Comparison of ENCODE assay signal across 30 cellular contexts in the genomic region with DNA sequence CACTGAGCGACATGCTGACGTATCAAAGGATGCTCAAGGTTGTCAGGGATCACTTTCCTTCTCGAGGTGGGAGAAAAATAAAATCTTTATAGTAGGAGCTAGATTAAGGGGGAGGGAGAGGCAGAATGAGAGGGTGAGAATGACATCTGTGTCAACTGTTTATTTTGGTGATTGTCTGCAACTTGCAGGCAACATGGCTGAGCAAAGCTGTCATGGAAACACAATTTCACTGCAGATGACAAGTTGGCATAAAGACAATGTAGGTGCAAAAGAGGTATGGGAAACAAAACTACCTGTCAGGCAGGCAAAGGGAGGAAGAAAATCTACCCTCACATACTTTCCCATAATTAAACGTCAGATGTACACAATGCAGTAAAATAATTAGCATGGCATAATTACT.
"Had no signal": no experiment of that assay in that cellular context is flagged by ENCODE, and none has a peak within 500 bp of the region (broad histone marks: within the 10 kb centered on the region; RNA-seq: fewer than 3 reads in every experiment).

No MANE protein-coding gene starts in this region.

- H3K9me3 ChIP-seq: esophagus muscularis mucosa, gastrocnemius medialis, heart left ventricle had no signal

- H3K4me1 ChIP-seq: foreskin keratinocyte, gastrocnemius medialis had no signal

- H3K27me3 Mint-ChIP-seq: activated CD4-positive, alpha-beta memory T cell treated with anti-CD3 and anti-CD28 coated beads for 36 hours; activated CD4-positive, alpha-beta T cell treated with anti-CD3 and anti-CD28 coated beads, Interleukin-2, amount 10 ng/mL, durations not matched to agents 24 days and 14 days; activated CD8-positive, alpha-beta memory T cell treated with anti-CD3 and anti-CD28 coated beads, Interleukin-2, amount 10 ng/mL, durations not matched to agents 7 days and 5 days; dendritic cell treated with granulocyte-macrophage colony-stimulating factor and Interleukin-4, amounts not matched to agents 40 ng/mL and 50 ng/mL, for 4 days had no signal

- H3K4me3 Mint-ChIP-seq: activated CD4-positive, alpha-beta memory T cell treated with anti-CD3 and anti-CD28 coated beads for 36 hours; activated CD4-positive, alpha-beta T cell treated with anti-CD3 and anti-CD28 coated beads for 36 hours; activated CD4-positive, alpha-beta T cell treated with anti-CD3 and anti-CD28 coated beads, Interleukin-2, amount 10 ng/mL, durations not matched to agents 24 days and 14 days; activated CD8-positive, alpha-beta memory T cell treated with anti-CD3 and anti-CD28 coated beads, Interleukin-2, amount 10 ng/mL, durations not matched to agents 7 days and 5 days; activated CD8-positive, alpha-beta T cell treated with anti-CD3 and anti-CD28 coated beads, Interleukin-2, amount 10 ng/mL, durations not matched to agents 7 days and 5 days; activated naive CD8-positive, alpha-beta T cell; activated T-helper 1 cell treated with anti-CD3 and anti-CD28 coated beads, Interleukin-12 subunit alpha, Interleukin-12 subunit beta, Interleukin-2, Interleukin-4 antibody, amounts not matched to agents 30 ng/mL and 10 ng/mL and 1 ng/mL, durations not matched to agents 14 hours and 24 hours and 36 hours; dendritic cell treated with granulocyte-macrophage colony-stimulating factor and Interleukin-4, amounts not matched to agents 40 ng/mL and 50 ng/mL, for 4 days; effector memory CD8-positive, alpha-beta T cell had no signal

- H3K27ac Mint-ChIP-seq: activated CD4-positive, alpha-beta memory T cell treated with anti-CD3 and anti-CD28 coated beads for 36 hours; activated CD4-positive, alpha-beta T cell treated with anti-CD3 and anti-CD28 coated beads for 36 hours; activated CD4-positive, alpha-beta T cell treated with anti-CD3 and anti-CD28 coated beads, Interleukin-2, amount 10 ng/mL, durations not matched to agents 24 days and 14 days; activated CD8-positive, alpha-beta memory T cell treated with anti-CD3 and anti-CD28 coated beads, Interleukin-2, amount 10 ng/mL, durations not matched to agents 7 days and 5 days; activated CD8-positive, alpha-beta T cell treated with anti-CD3 and anti-CD28 coated beads, Interleukin-2, amount 10 ng/mL, durations not matched to agents 7 days and 5 days; activated naive CD8-positive, alpha-beta T cell; activated T-helper 1 cell treated with anti-CD3 and anti-CD28 coated beads, Interleukin-12 subunit alpha, Interleukin-12 subunit beta, Interleukin-2, Interleukin-4 antibody, amounts not matched to agents 30 ng/mL and 10 ng/mL and 1 ng/mL, durations not matched to agents 14 hours and 24 hours and 36 hours; activated T-helper 2 cell treated with anti-CD3 and anti-CD28 coated beads, Interferon-gamma antibody, Interleukin-2, Interleukin-4, amounts not matched to agents 10 μg/mL and 5 μg/mL and 100 μg/mL, durations not matched to agents 14 hours and 24 hours and 36 hours; dendritic cell treated with granulocyte-macrophage colony-stimulating factor and Interleukin-4, amounts not matched to agents 40 ng/mL and 50 ng/mL, for 4 days; effector memory CD8-positive, alpha-beta T cell had no signal

- H3K36me3 Mint-ChIP-seq: activated CD4-positive, alpha-beta memory T cell treated with anti-CD3 and anti-CD28 coated beads for 36 hours; activated CD8-positive, alpha-beta memory T cell treated with anti-CD3 and anti-CD28 coated beads, Interleukin-2, amount 10 ng/mL, durations not matched to agents 7 days and 5 days; activated naive CD8-positive, alpha-beta T cell had no signal

- H3K4me1 Mint-ChIP-seq: activated CD4-positive, alpha-beta T cell treated with anti-CD3 and anti-CD28 coated beads for 36 hours; activated CD4-positive, alpha-beta T cell treated with anti-CD3 and anti-CD28 coated beads, Interleukin-2, amount 10 ng/mL, durations not matched to agents 24 days and 14 days; activated CD8-positive, alpha-beta memory T cell treated with anti-CD3 and anti-CD28 coated beads, Interleukin-2, amount 10 ng/mL, durations not matched to agents 7 days and 5 days had no signal

- H3K27me3 ChIP-seq: esophagus muscularis mucosa, foreskin keratinocyte, gastrocnemius medialis, heart left ventricle had no signal

- ATAC-seq: activated CD4-positive, alpha-beta T cell treated with anti-CD3 and anti-CD28 coated beads for 36 hours; activated CD8-positive, alpha-beta memory T cell treated with anti-CD3 and anti-CD28 coated beads, Interleukin-2, amount 10 ng/mL, durations not matched to agents 7 days and 5 days; activated CD8-positive, alpha-beta T cell treated with anti-CD3 and anti-CD28 coated beads, Interleukin-2, amount 10 ng/mL, durations not matched to agents 7 days and 5 days; effector memory CD8-positive, alpha-beta T cell; foreskin keratinocyte; gastrocnemius medialis had no signal

- DNase-seq: activated CD4-positive, alpha-beta memory T cell treated with anti-CD3 and anti-CD28 coated beads for 36 hours; activated CD4-positive, alpha-beta T cell treated with anti-CD3 and anti-CD28 coated beads for 36 hours; activated CD4-positive, alpha-beta T cell treated with anti-CD3 and anti-CD28 coated beads, Interleukin-2, amount 10 ng/mL, durations not matched to agents 24 days and 14 days; activated CD4-positive, CD25-positive, alpha-beta regulatory T cell; activated CD4-positive, CD25-positive, alpha-beta regulatory T cell treated with anti-CD3 and anti-CD28 coated beads, Interleukin-2, amount 50 U/mL, for 72 hours; activated CD8-positive, alpha-beta memory T cell treated with anti-CD3 and anti-CD28 coated beads, Interleukin-2, amount 10 ng/mL, durations not matched to agents 7 days and 5 days; activated CD8-positive, alpha-beta memory T cell treated with anti-CD3 and anti-CD28 coated beads, Interleukin-2, amount 50 U/mL, for 4 hours; activated CD8-positive, alpha-beta T cell treated with anti-CD3 and anti-CD28 coated beads, Interleukin-2, amount 10 ng/mL, durations not matched to agents 7 days and 5 days; activated effector memory CD4-positive, alpha-beta T cell treated with anti-CD3 and anti-CD28 coated beads, Interleukin-2, amount 50 U/mL, for 16 hours; activated naive CD4-positive, alpha-beta T cell treated with anti-CD3 and anti-CD28 coated beads, Interleukin-2, amount 50 U/mL, for 16 hours; activated T-cell treated with anti-CD3 and anti-CD28 coated beads, Interleukin-2, amount 50 U/mL, for 1 hour; activated T-cell treated with anti-CD3 and anti-CD28 coated beads, Interleukin-2, amount 50 U/mL, for 48 hours; amniotic stem cell; anterior cingulate cortex; cerebellar nuclear complex; effector CD4-positive, alpha-beta T cell; effector memory CD8-positive, alpha-beta T cell; erythroblast; foreskin keratinocyte; gastrocnemius medialis; glutamatergic neuron; heart left ventricle; hypothalamus; T-helper 2 cell had no signal

- H3K27ac ChIP-seq: coronary artery, esophagus muscularis mucosa, foreskin keratinocyte, gastrocnemius medialis, heart left ventricle had no signal

- H3K36me3 ChIP-seq: esophagus muscularis mucosa, gastrocnemius medialis, heart left ventricle had no signal

- H3K9me3 Mint-ChIP-seq: activated CD4-positive, alpha-beta memory T cell treated with anti-CD3 and anti-CD28 coated beads for 36 hours; activated CD4-positive, alpha-beta T cell treated with anti-CD3 and anti-CD28 coated beads, Interleukin-2, amount 10 ng/mL, durations not matched to agents 24 days and 14 days; activated T-helper 1 cell treated with anti-CD3 and anti-CD28 coated beads, Interleukin-12 subunit alpha, Interleukin-12 subunit beta, Interleukin-2, Interleukin-4 antibody, amounts not matched to agents 30 ng/mL and 10 ng/mL and 1 ng/mL, durations not matched to agents 14 hours and 24 hours and 36 hours; activated T-helper 2 cell treated with anti-CD3 and anti-CD28 coated beads, Interferon-gamma antibody, Interleukin-2, Interleukin-4, amounts not matched to agents 10 μg/mL and 5 μg/mL and 100 μg/mL, durations not matched to agents 14 hours and 24 hours and 36 hours; dendritic cell treated with granulocyte-macrophage colony-stimulating factor and Interleukin-4, amounts not matched to agents 40 ng/mL and 50 ng/mL, for 4 days; effector memory CD8-positive, alpha-beta T cell had no signal

- H3K4me3 ChIP-seq: coronary artery, esophagus muscularis mucosa, gastrocnemius medialis, heart left ventricle had no signal
